In genomic region chr21:33901421-33902288, GRCh38 we compare ENCODE assay signal across 8 cellular contexts. TPM values are rescaled to one million over a fixed set of nuclear protein-coding genes. Genes with fewer than 3 reads are reported as not detected.
A peak's percentile ranks its signal among the peaks of the same experiment; 100 is the strongest.
DNase-seq lines count a peak whose midpoint lies in the region; ATAC-seq lines count a peak whose summit lies in the region.

No MANE protein-coding gene starts in this region.

- no peak overlapping the region for H3K4me3 ChIP-seq in right cardiac atrium (ENCODE audit: low read length)

- no peaks in the 10 kb centered on the region for H3K27me3 Mint-ChIP-seq in activated CD8-positive, alpha-beta T cell treated with anti-CD3 and anti-CD28 coated beads, Interleukin-2, amount 10 ng/mL, durations not matched to agents 7 days and 5 days (ENCODE audit: low read depth)

- peak; percentile 27 for ATAC-seq in activated CD8-positive, alpha-beta T cell treated with anti-CD3 and anti-CD28 coated beads, Interleukin-2, amount 10 ng/mL, durations not matched to agents 7 days and 5 days
- ATAC-seq in right cardiac atrium = peak; percentile 60 to 68

- H3K4me1 ChIP-seq in right cardiac atrium (ENCODE audit: control insufficient read depth, insufficient read depth, low read length) = no peaks in the 10 kb centered on the region

- H3K27ac ChIP-seq in right cardiac atrium (ENCODE audit: low read length) = no peak overlapping the region

- peaks cover 46% of the 10 kb centered on the region for H3K36me3 Mint-ChIP-seq in activated CD8-positive, alpha-beta T cell treated with anti-CD3 and anti-CD28 coated beads, Interleukin-2, amount 10 ng/mL, durations not matched to agents 7 days and 5 days (ENCODE audit: low read depth)

- H3K4me1 Mint-ChIP-seq in activated CD8-positive, alpha-beta T cell treated with anti-CD3 and anti-CD28 coated beads, Interleukin-2, amount 10 ng/mL, durations not matched to agents 7 days and 5 days (ENCODE audit: low read depth) = peaks cover 19% of the 10 kb centered on the region

- no peak overlapping the region for H3K27ac Mint-ChIP-seq in activated CD8-positive, alpha-beta T cell treated with anti-CD3 and anti-CD28 coated beads, Interleukin-2, amount 10 ng/mL, durations not matched to agents 7 days and 5 days

- no peaks in the 10 kb centered on the region for H3K9me3 ChIP-seq in right cardiac atrium (ENCODE audit: control insufficient read depth, low read length)

- H3K4me3 Mint-ChIP-seq in activated CD8-positive, alpha-beta T cell treated with anti-CD3 and anti-CD28 coated beads, Interleukin-2, amount 10 ng/mL, durations not matched to agents 7 days and 5 days = no peak overlapping the region

- H3K9me3 Mint-ChIP-seq in activated CD8-positive, alpha-beta T cell treated with anti-CD3 and anti-CD28 coated beads, Interleukin-2, amount 10 ng/mL, durations not matched to agents 7 days and 5 days (ENCODE audit: insufficient read depth) = no peaks in the 10 kb centered on the region

- peak; percentile 40 for DNase-seq in activated CD4-positive, alpha-beta T cell treated with anti-CD3 and anti-CD28 coated beads for 48 hours
- no peak for DNase-seq in activated CD4-positive, alpha-beta T cell treated with anti-CD3 and anti-CD28 coated beads, Interleukin-2, amount 50 U/mL, for 4 hours
- DNase-seq in NAMALWA (ENCODE audit: low spot score) (peak; percentile 63), right cardiac atrium (peak in 2 of 3 donors; percentile 45 to 67), stromal cell of bone marrow (ENCODE audit: low read depth) (peak; percentile 31), HK-2 (ENCODE audit: unreplicated experiment) (no peak), NCI-H526 treated with DMSO at 0.1 percent for 48 hours (lab: John Stamatoyannopoulos, UW) (no peak)
- no peak for DNase-seq in activated CD8-positive, alpha-beta T cell treated with anti-CD3 and anti-CD28 coated beads, Interleukin-2, amount 10 ng/mL, durations not matched to agents 7 days and 5 days

- no peaks in the 10 kb centered on the region for H3K27me3 ChIP-seq in right cardiac atrium (ENCODE audit: control insufficient read depth, insufficient read depth)

- WGBS in right cardiac atrium = 63% methylated on average over 13 of the region's 13 CpGs

- intact Hi-C loops in right cardiac atrium (cut with DNase I) = no loop called here

- CTCF ChIA-PET in activated CD8-positive, alpha-beta T cell treated with anti-CD3 and anti-CD28 coated beads, Interleukin-2, amount 10 ng/mL, durations not matched to agents 7 days and 5 days (lab: Charles Lee) = interaction anchor here (1.0 kb wide), 1 partner anchor 446 kb away, joined by 3 read pairs; no protein-coding TSS in a partner anchor

- POLR2A ChIA-PET in activated CD8-positive, alpha-beta T cell treated with anti-CD3 and anti-CD28 coated beads, Interleukin-2, amount 10 ng/mL, durations not matched to agents 7 days and 5 days (lab: Charles Lee) = interaction anchor here (0.5 to 1.0 kb wide), 2 partner anchors 14 to 46 kb away, joined by 3 read pairs; partner anchors contain the start of gene ATP5PO

RNA-seq across cellular contexts. Expression of gene ATP5PO, which starts 13.9 kb away (rescaled TPM):
- 100 to 1,000 TPM; 229 to 231 TPM for total RNA-seq in activated CD8-positive, alpha-beta T cell treated with anti-CD3 and anti-CD28 coated beads, Interleukin-2, amount 10 ng/mL, durations not matched to agents 7 days and 5 days
- total RNA-seq in right cardiac atrium = 100 to 1,000 TPM; 538 to 677 (median 585) TPM
- 1,692 TPM for polyA plus RNA-seq in right cardiac atrium

Comparison
In these comparisons a context has a peak if more than half of its experiments do, and no peak if none do; other contexts are left out.
1. DNase-seq: peak in activated CD4-positive, alpha-beta T cell treated with anti-CD3 and anti-CD28 coated beads for 48 hours (single experiment), NAMALWA (single experiment), right cardiac atrium (2 of 3) and stromal cell of bone marrow (single experiment); none in activated CD4-positive, alpha-beta T cell treated with anti-CD3 and anti-CD28 coated beads, Interleukin-2, amount 50 U/mL, for 4 hours (0 of 2), activated CD8-positive, alpha-beta T cell treated with anti-CD3 and anti-CD28 coated beads, Interleukin-2, amount 10 ng/mL, durations not matched to agents 7 days and 5 days (single experiment), HK-2 (single experiment) and NCI-H526 treated with DMSO at 0.1 percent for 48 hours (single experiment).